Comparison of ENCODE assay signal across 28 cellular contexts in the genomic region with DNA sequence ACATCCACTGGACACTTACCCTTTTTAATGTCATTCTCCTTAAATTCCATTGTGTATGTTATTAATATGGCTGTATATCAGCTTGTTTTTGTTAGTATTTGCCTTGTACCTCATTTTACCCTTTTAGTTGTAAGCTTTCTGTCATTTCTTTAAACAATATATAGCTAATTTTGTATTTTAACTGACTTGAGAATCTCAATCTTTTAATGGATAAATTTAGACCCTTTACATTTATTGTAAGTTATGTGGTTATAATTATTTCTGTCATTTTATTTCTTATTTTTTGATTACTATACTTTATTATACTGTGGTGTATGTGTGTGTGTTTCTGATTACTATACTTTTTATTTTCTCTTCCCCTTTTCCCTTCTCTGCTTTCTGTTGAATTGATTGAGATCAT.
"Had no signal": no experiment of that assay in that cellular context is flagged by ENCODE, and none has a peak within 500 bp of the region (broad histone marks: within the 10 kb centered on the region; RNA-seq: fewer than 3 reads in every experiment).

No MANE protein-coding gene starts in this region.

- DNase-seq: colonic mucosa; cortex of kidney; dermis blood vessel endothelial cell; dorsolateral prefrontal cortex; effector CD4-positive, alpha-beta T cell; effector CD8-positive, alpha-beta T cell; effector memory CD4-positive, alpha-beta T cell; effector memory CD8-positive, alpha-beta T cell; endodermal cell; erythroblast; esophagus squamous epithelium; foreskin fibroblast; foreskin keratinocyte; foreskin melanocyte; gastrocnemius medialis; glutamatergic neuron; head of caudate nucleus; heart left ventricle; heart right ventricle had no signal

- H3K79me2 ChIP-seq: hepatocyte had no signal

- H3K27ac Mint-ChIP-seq: dendritic cell treated with granulocyte-macrophage colony-stimulating factor and Interleukin-4, amounts not matched to agents 40 ng/mL and 50 ng/mL, for 4 days; effector memory CD8-positive, alpha-beta T cell; endodermal cell had no signal

- H3K4me3 Mint-ChIP-seq: dendritic cell treated with granulocyte-macrophage colony-stimulating factor and Interleukin-4, amounts not matched to agents 40 ng/mL and 50 ng/mL, for 4 days; effector memory CD8-positive, alpha-beta T cell; endodermal cell had no signal

- H3K27ac ChIP-seq: colonic mucosa, coronary artery, dorsolateral prefrontal cortex, epithelial cell of prostate, esophagus muscularis mucosa, esophagus squamous epithelium, foreskin keratinocyte, gastrocnemius medialis, gastroesophageal sphincter, heart left ventricle, heart right ventricle, hepatocyte had no signal

- H2AFZ ChIP-seq: hepatocyte had no signal

- H3K4me1 ChIP-seq: colonic mucosa, esophagus muscularis mucosa, esophagus squamous epithelium, foreskin keratinocyte, gastrocnemius medialis, gastroesophageal sphincter, heart left ventricle, heart right ventricle had no signal

- FAIRE-seq: endometrium, endothelial cell of umbilical vein had no signal

- H3K4me3 ChIP-seq: colonic mucosa, coronary artery, dorsolateral prefrontal cortex, esophagus muscularis mucosa, esophagus squamous epithelium, gastrocnemius medialis, gastroesophageal sphincter, heart left ventricle, heart right ventricle, hepatocyte had no signal

- H3K27me3 ChIP-seq: colonic mucosa, foreskin keratinocyte, gastrocnemius medialis had no signal

- H3K36me3 ChIP-seq: colonic mucosa, esophagus muscularis mucosa, esophagus squamous epithelium, gastrocnemius medialis, gastroesophageal sphincter, heart left ventricle, heart right ventricle had no signal

- H3K9me3 ChIP-seq: colonic mucosa had no signal

- H3K4me1 Mint-ChIP-seq: endodermal cell had no signal

- H3K4me2 ChIP-seq: hepatocyte had no signal

- ATAC-seq: effector memory CD8-positive, alpha-beta T cell; esophagus mucosa; foreskin keratinocyte; gastrocnemius medialis; gastroesophageal sphincter; heart left ventricle; heart right ventricle had no signal
